13 cellular contexts compared by ENCODE assay signal in genomic region chr1:183198463-183198862, GRCh38. TPM values are rescaled to one million over a fixed set of nuclear protein-coding genes. Genes with fewer than 3 reads are reported as not detected.
DNase-seq lines count a peak whose midpoint lies in the region; ATAC-seq and TF ChIP-seq lines count a peak whose summit lies in the region.
"Had no signal": no experiment of that assay in that cellular context is flagged by ENCODE, and none has a peak within 500 bp of the region (broad histone marks: within the 10 kb centered on the region; RNA-seq: fewer than 3 reads in every experiment).

No MANE protein-coding gene starts in this region.

- H3K27me3 ChIP-seq in heart left ventricle (no peaks in the 10 kb centered on the region), uterus (no peaks in the 10 kb centered on the region)
- H3K27me3 ChIP-seq: tibial artery had no signal

- H3K36me3 ChIP-seq in heart left ventricle = no peaks in the 10 kb centered on the region
- no peaks in the 10 kb centered on the region for H3K36me3 ChIP-seq in uterus
- H3K36me3 ChIP-seq: tibial artery had no signal

- TF ChIP-seq POLR2A in heart left ventricle (IDR thresholded peaks at IDR 0.05) (no peak), uterus (IDR thresholded peaks at IDR 0.05) (no peak)

- H3K9me3 Mint-ChIP-seq in mesothelial cell of epicardium = no peaks in the 10 kb centered on the region
- H3K9me3 Mint-ChIP-seq in activated T-helper 1 cell treated with anti-CD3 and anti-CD28 coated beads, Interleukin-12 subunit alpha, Interleukin-12 subunit beta, Interleukin-2, Interleukin-4 antibody, amounts not matched to agents 30 ng/mL and 10 ng/mL and 1 ng/mL, durations not matched to agents 14 hours and 24 hours and 36 hours = no peaks in the 10 kb centered on the region
- H3K9me3 Mint-ChIP-seq: activated T-cell treated with anti-CD3 and anti-CD28 coated beads, Interleukin-2, amount 50 U/mL, for 4 hours had no signal

- H3K27ac ChIP-seq in heart left ventricle = no peak overlapping the region
- H3K27ac ChIP-seq in uterus = peak overlapping the region; percentile 52 to 70
- H3K27ac ChIP-seq: A549, tibial artery had no signal

- intact Hi-C loops in heart left ventricle (cut with DNase I) = no loop called here
- intact Hi-C loops in Right ventricle myocardium inferior (cut with DNase I) = no loop called here
- intact Hi-C loops in uterus (cut with DNase I; ENCODE audit: low total_unique reads) = no loop called here
- intact Hi-C loops in activated T-helper 1 cell treated with anti-CD3 and anti-CD28 coated beads, Interleukin-12 subunit alpha, Interleukin-12 subunit beta, Interleukin-2, Interleukin-4 antibody, amounts not matched to agents 30 ng/mL and 10 ng/mL and 1 ng/mL, durations not matched to agents 14 hours and 24 hours and 36 hours (cut with micrococcal nuclease) = no loop called here

- no peak for TF ChIP-seq CTCF in heart left ventricle (IDR thresholded peaks at IDR 0.05)
- no peak for TF ChIP-seq CTCF in epithelial cell of esophagus (IDR thresholded peaks at IDR 0.05; ENCODE audit: insufficient read depth, low read depth, low read length, missing control alignments)
- TF ChIP-seq CTCF in mesothelial cell of epicardium (IDR thresholded peaks at IDR 0.05; ENCODE audit: unreplicated experiment) = no peak
- no peak for TF ChIP-seq CTCF in uterus (IDR thresholded peaks at IDR 0.05)

- H3K27ac Mint-ChIP-seq in mesothelial cell of epicardium = peak overlapping the region; percentile 73
- H3K27ac Mint-ChIP-seq in activated T-helper 1 cell treated with anti-CD3 and anti-CD28 coated beads, Interleukin-12 subunit alpha, Interleukin-12 subunit beta, Interleukin-2, Interleukin-4 antibody, amounts not matched to agents 30 ng/mL and 10 ng/mL and 1 ng/mL, durations not matched to agents 14 hours and 24 hours and 36 hours = no peak overlapping the region

- H3K4me3 Mint-ChIP-seq in mesothelial cell of epicardium = no peak overlapping the region
- H3K4me3 Mint-ChIP-seq in activated T-helper 1 cell treated with anti-CD3 and anti-CD28 coated beads, Interleukin-12 subunit alpha, Interleukin-12 subunit beta, Interleukin-2, Interleukin-4 antibody, amounts not matched to agents 30 ng/mL and 10 ng/mL and 1 ng/mL, durations not matched to agents 14 hours and 24 hours and 36 hours = no peak overlapping the region
- H3K4me3 Mint-ChIP-seq: activated T-cell treated with anti-CD3 and anti-CD28 coated beads, Interleukin-2, amount 50 U/mL, for 4 hours had no signal

- peak in 3 of 4 donors; percentile 64 to 96 (median 80) for ATAC-seq in heart left ventricle
- ATAC-seq in Right ventricle myocardium inferior = no peak
- ATAC-seq in GM19328 (IDR thresholded peaks at IDR 0.05; ENCODE audit: unreplicated experiment) = no peak
- no peak for ATAC-seq in GM21423 (IDR thresholded peaks at IDR 0.05; ENCODE audit: unreplicated experiment)
- ATAC-seq: activated T-cell treated with anti-CD3 and anti-CD28 coated beads, Interleukin-2, amount 50 U/mL, for 4 hours; Panc1 had no signal

- H3K4me3 ChIP-seq in heart left ventricle = no peak overlapping the region
- H3K4me3 ChIP-seq in epithelial cell of esophagus (ENCODE audit: low read length) = no peak overlapping the region
- H3K4me3 ChIP-seq in uterus = no peak overlapping the region
- H3K4me3 ChIP-seq: A549, tibial artery had no signal

- H3K27me3 Mint-ChIP-seq in mesothelial cell of epicardium (ENCODE audit: low read depth) = no peaks in the 10 kb centered on the region
- H3K27me3 Mint-ChIP-seq in activated T-helper 1 cell treated with anti-CD3 and anti-CD28 coated beads, Interleukin-12 subunit alpha, Interleukin-12 subunit beta, Interleukin-2, Interleukin-4 antibody, amounts not matched to agents 30 ng/mL and 10 ng/mL and 1 ng/mL, durations not matched to agents 14 hours and 24 hours and 36 hours (ENCODE audit: insufficient read depth) = peaks cover 2% of the 10 kb centered on the region

- H3K4me1 ChIP-seq in heart left ventricle = peaks cover 0 to 10% (median 0%) of the 10 kb centered on the region in 12 donors
- H3K4me1 ChIP-seq in uterus = no peaks in the 10 kb centered on the region
- H3K4me1 ChIP-seq: tibial artery had no signal

- no peaks in the 10 kb centered on the region for H3K9me3 ChIP-seq in heart left ventricle
- no peaks in the 10 kb centered on the region for H3K9me3 ChIP-seq in uterus
- H3K9me3 ChIP-seq: A549, tibial artery had no signal

- 57 to 85% (median 80%) methylated on average over 9 of the region's 9 CpGs for WGBS in heart left ventricle, 4 donors

- peak in 1 of 5 donors; percentile 48 for DNase-seq in heart left ventricle
- DNase-seq in Right ventricle myocardium inferior (ENCODE audit: missing footprints) = no peak
- peak; percentile 98 for DNase-seq in epithelial cell of esophagus (ENCODE audit: low read depth)
- DNase-seq in mesothelial cell of epicardium (ENCODE audit: low spot score in 2 of 2, unreplicated experiment in 2 of 2) = peak in 1 of 2 experiments; percentile 45
- peak; percentile 80 to 81 for DNase-seq in uterus
- DNase-seq in activated T-helper 1 cell treated with anti-CD3 and anti-CD28 coated beads, Interleukin-12 subunit alpha, Interleukin-12 subunit beta, Interleukin-2, Interleukin-4 antibody, amounts not matched to agents 30 ng/mL and 10 ng/mL and 1 ng/mL, durations not matched to agents 14 hours and 24 hours and 36 hours (ENCODE audit: low spot score) = no peak
- DNase-seq: activated T-cell treated with anti-CD3 and anti-CD28 coated beads, Interleukin-2, amount 50 U/mL, for 4 hours; KBM-7; tibial artery had no signal

- no peaks in the 10 kb centered on the region for H3K36me3 Mint-ChIP-seq in mesothelial cell of epicardium
- no peaks in the 10 kb centered on the region for H3K36me3 Mint-ChIP-seq in activated T-helper 1 cell treated with anti-CD3 and anti-CD28 coated beads, Interleukin-12 subunit alpha, Interleukin-12 subunit beta, Interleukin-2, Interleukin-4 antibody, amounts not matched to agents 30 ng/mL and 10 ng/mL and 1 ng/mL, durations not matched to agents 14 hours and 24 hours and 36 hours (ENCODE audit: low read depth)

- H3K4me1 Mint-ChIP-seq in mesothelial cell of epicardium = peaks cover 28% of the 10 kb centered on the region
- peaks cover 13% of the 10 kb centered on the region for H3K4me1 Mint-ChIP-seq in activated T-helper 1 cell treated with anti-CD3 and anti-CD28 coated beads, Interleukin-12 subunit alpha, Interleukin-12 subunit beta, Interleukin-2, Interleukin-4 antibody, amounts not matched to agents 30 ng/mL and 10 ng/mL and 1 ng/mL, durations not matched to agents 14 hours and 24 hours and 36 hours (ENCODE audit: low read depth)

RNA-seq across cellular contexts. Expression of gene LAMC2, which starts 12.4 kb away (rescaled TPM):
- 10 to 100 TPM in 1 of 9 donors, 1 to 10 TPM in 7, under 1 TPM in 1; 0.50 to 15.4 (median 1.5) TPM for total RNA-seq in heart left ventricle
- polyA plus RNA-seq in heart left ventricle = 10 to 100 TPM in 1 of 2 donors, under 1 TPM in 1; 0.61 to 10.8 TPM
- 3.8 TPM for total RNA-seq in Right ventricle myocardium inferior
- 9.2 to 10.4 TPM (median 9.9 TPM) in 3 replicates for total RNA-seq in mesothelial cell of epicardium
- 10 to 100 TPM in 1 of 4 donors, 1 to 10 TPM in 3; 2.1 to 17.4 (median 4.4) TPM for total RNA-seq in uterus
- total RNA-seq in activated T-helper 1 cell treated with anti-CD3 and anti-CD28 coated beads, Interleukin-12 subunit alpha, Interleukin-12 subunit beta, Interleukin-2, Interleukin-4 antibody, amounts not matched to agents 30 ng/mL and 10 ng/mL and 1 ng/mL, durations not matched to agents 14 hours and 24 hours and 36 hours = 0.16 and 0.22 TPM in 2 replicates

Comparison
In these comparisons a context has a peak if more than half of its experiments do, and no peak if none do; other contexts are left out.
1. ATAC-seq: peak in heart left ventricle (3 of 4); none in Right ventricle myocardium inferior (single experiment), GM19328 (single experiment) and GM21423 (single experiment).
2. DNase-seq: peak in epithelial cell of esophagus (single experiment) and uterus (2 of 2); none in Right ventricle myocardium inferior (single experiment) and activated T-helper 1 cell treated with anti-CD3 and anti-CD28 coated beads, Interleukin-12 subunit alpha, Interleukin-12 subunit beta, Interleukin-2, Interleukin-4 antibody, amounts not matched to agents 30 ng/mL and 10 ng/mL and 1 ng/mL, durations not matched to agents 14 hours and 24 hours and 36 hours (single experiment).
3. H3K27ac ChIP-seq: peak in uterus (2 of 2); none in heart left ventricle (0 of 12).